Comparison of ENCODE assay signal across 13 cellular contexts in the genomic region with DNA sequence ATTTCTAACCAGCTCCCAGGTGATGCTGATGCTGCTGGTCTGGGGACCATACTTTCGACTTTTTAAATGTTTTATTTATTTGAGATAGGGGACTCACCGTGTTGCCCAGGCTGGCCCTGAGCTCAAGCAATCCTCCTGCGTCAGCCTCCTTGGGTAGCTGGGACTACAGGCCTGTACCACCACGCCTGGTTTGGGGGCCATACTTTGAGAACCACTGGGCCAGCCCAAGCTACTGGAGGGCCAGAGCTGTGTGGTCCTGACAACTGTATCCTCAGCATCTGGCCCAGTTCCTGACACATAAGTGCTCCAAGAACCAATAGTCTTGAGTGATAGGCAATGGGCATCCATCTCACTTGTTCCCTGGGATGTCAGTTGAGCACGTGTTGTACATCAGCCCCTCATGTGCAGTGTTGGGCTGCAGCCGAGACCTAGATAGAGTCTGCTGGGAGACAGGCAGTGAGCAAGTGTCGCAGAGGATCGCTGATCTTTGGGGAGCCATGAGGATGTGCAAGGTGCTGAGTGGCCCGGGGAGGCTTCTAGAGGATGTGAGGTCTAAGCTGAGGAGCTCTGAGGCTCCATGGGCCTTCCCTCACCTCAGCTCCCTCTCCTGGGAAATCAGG. TPM values are rescaled to one million over a fixed set of nuclear protein-coding genes. Genes with fewer than 3 reads are reported as not detected.
DNase-seq lines count a peak whose midpoint lies in the region; ATAC-seq and TF ChIP-seq lines count a peak whose summit lies in the region.
"Had no signal": no experiment of that assay in that cellular context is flagged by ENCODE, and none has a peak within 500 bp of the region (broad histone marks: within the 10 kb centered on the region; RNA-seq: fewer than 3 reads in every experiment).

No MANE protein-coding gene starts in this region.

- peak overlapping the region; percentile 10 for H3K27ac Mint-ChIP-seq in T-helper 1 cell treated with Interleukin-12 subunit alpha and Interleukin-12 subunit beta and Interleukin-4 antibody, amounts not matched to agents 30 μg/mL and 1 μg/mL, for 36 hours
- no peak overlapping the region for H3K27ac Mint-ChIP-seq in activated naive CD8-positive, alpha-beta T cell treated with anti-CD3 and anti-CD28 coated beads for 36 hours
- H3K27ac Mint-ChIP-seq in natural killer cell treated with Interleukin-12 subunit alpha and Interleukin-12 subunit beta and Interleukin-15 and Interleukin-18, amount 100 ng/mL, for 72 hours = peak overlapping the region; percentile 73 to 74

- peaks cover 20% of the 10 kb centered on the region for H3K36me3 Mint-ChIP-seq in T-helper 1 cell treated with Interleukin-12 subunit alpha and Interleukin-12 subunit beta and Interleukin-4 antibody, amounts not matched to agents 30 μg/mL and 1 μg/mL, for 36 hours (ENCODE audit: low read depth)
- peaks cover 7% of the 10 kb centered on the region for H3K36me3 Mint-ChIP-seq in activated naive CD8-positive, alpha-beta T cell treated with anti-CD3 and anti-CD28 coated beads for 36 hours
- peaks cover 6% of the 10 kb centered on the region for H3K36me3 Mint-ChIP-seq in natural killer cell treated with Interleukin-12 subunit alpha and Interleukin-12 subunit beta and Interleukin-15 and Interleukin-18, amount 100 ng/mL, for 72 hours

- H3K27me3 ChIP-seq in right atrium auricular region (no peaks in the 10 kb centered on the region), sigmoid colon (no peaks in the 10 kb centered on the region)
- H3K27me3 ChIP-seq: ovary had no signal

- intact Hi-C loops in sigmoid colon (cut with DNase I) = loop anchor here (10.0 kb wide), 1 partner anchor 602 kb away; a partner anchor contains a TSS

- peak overlapping the region; percentile 78 for H3K4me3 ChIP-seq in Jurkat, Clone E6-1 (ENCODE audit: low read length)
- H3K4me3 ChIP-seq in right atrium auricular region = no peak overlapping the region
- no peak overlapping the region for H3K4me3 ChIP-seq in sigmoid colon
- H3K4me3 ChIP-seq: ovary had no signal

- ATAC-seq in natural killer cell treated with Interleukin-12 subunit alpha and Interleukin-12 subunit beta and Interleukin-15 and Interleukin-18, amount 100 ng/mL, for 72 hours = no peak
- ATAC-seq in GM18517 (IDR thresholded peaks at IDR 0.05; ENCODE audit: unreplicated experiment) = no peak
- ATAC-seq: left colon had no signal

- TF ChIP-seq EP300 in sigmoid colon (IDR thresholded peaks at IDR 0.05) = no peak

- TF ChIP-seq POLR2A in sigmoid colon (IDR thresholded peaks at IDR 0.05) = no peak

- H3K27ac ChIP-seq in right atrium auricular region = no peak overlapping the region
- H3K27ac ChIP-seq in sigmoid colon = no peak overlapping the region
- H3K27ac ChIP-seq: ovary had no signal

- DNase-seq in T-helper 1 cell (no peak), right atrium auricular region (ENCODE audit: low spot score) (no peak), sigmoid colon (no peak)
- DNase-seq in Jurkat, Clone E6-1 (ENCODE audit: low read depth, low spot score) = no peak
- no peak for DNase-seq in activated naive CD8-positive, alpha-beta T cell treated with anti-CD3 and anti-CD28 coated beads for 36 hours
- no peak for DNase-seq in natural killer cell treated with Interleukin-12 subunit alpha and Interleukin-12 subunit beta and Interleukin-15 and Interleukin-18, amount 100 ng/mL, for 72 hours (ENCODE audit: low spot score)
- DNase-seq: 8988T, DMS79 treated with DMSO at 0.1 percent for 48 hours, left colon, NCI-H187 treated with DMSO at 0.1 percent for 48 hours, ovary had no signal

- peaks cover 43% of the 10 kb centered on the region for H3K4me1 Mint-ChIP-seq in T-helper 1 cell treated with Interleukin-12 subunit alpha and Interleukin-12 subunit beta and Interleukin-4 antibody, amounts not matched to agents 30 μg/mL and 1 μg/mL, for 36 hours (ENCODE audit: low read depth)
- peaks cover 38% of the 10 kb centered on the region for H3K4me1 Mint-ChIP-seq in activated naive CD8-positive, alpha-beta T cell treated with anti-CD3 and anti-CD28 coated beads for 36 hours
- H3K4me1 Mint-ChIP-seq in natural killer cell treated with Interleukin-12 subunit alpha and Interleukin-12 subunit beta and Interleukin-15 and Interleukin-18, amount 100 ng/mL, for 72 hours (ENCODE audit: low read depth in 2 of 2) = peaks cover 29 to 35% of the 10 kb centered on the region in 2 donors

- no peaks in the 10 kb centered on the region for H3K9me3 Mint-ChIP-seq in T-helper 1 cell treated with Interleukin-12 subunit alpha and Interleukin-12 subunit beta and Interleukin-4 antibody, amounts not matched to agents 30 μg/mL and 1 μg/mL, for 36 hours
- H3K9me3 Mint-ChIP-seq in activated naive CD8-positive, alpha-beta T cell treated with anti-CD3 and anti-CD28 coated beads for 36 hours = no peaks in the 10 kb centered on the region
- H3K9me3 Mint-ChIP-seq in natural killer cell treated with Interleukin-12 subunit alpha and Interleukin-12 subunit beta and Interleukin-15 and Interleukin-18, amount 100 ng/mL, for 72 hours = no peaks in the 10 kb centered on the region

- no peak for TF ChIP-seq CTCF in right atrium auricular region (IDR thresholded peaks at IDR 0.05)
- no peak for TF ChIP-seq CTCF in sigmoid colon (IDR thresholded peaks at IDR 0.05)

- peaks cover 0 to 20% of the 10 kb centered on the region in 2 donors for H3K4me1 ChIP-seq in right atrium auricular region
- peaks cover 0 to 42% (median 33%) of the 10 kb centered on the region in 4 donors for H3K4me1 ChIP-seq in sigmoid colon

- H3K27me3 Mint-ChIP-seq in T-helper 1 cell treated with Interleukin-12 subunit alpha and Interleukin-12 subunit beta and Interleukin-4 antibody, amounts not matched to agents 30 μg/mL and 1 μg/mL, for 36 hours (ENCODE audit: low read depth) = no peaks in the 10 kb centered on the region
- H3K27me3 Mint-ChIP-seq in activated naive CD8-positive, alpha-beta T cell treated with anti-CD3 and anti-CD28 coated beads for 36 hours = no peaks in the 10 kb centered on the region
- H3K27me3 Mint-ChIP-seq in natural killer cell treated with Interleukin-12 subunit alpha and Interleukin-12 subunit beta and Interleukin-15 and Interleukin-18, amount 100 ng/mL, for 72 hours = peaks cover 0 to 24% of the 10 kb centered on the region in 2 donors

- WGBS in sigmoid colon, 2 donors = 85 to 92% methylated on average over 9 of the region's 9 CpGs

- H3K4me3 Mint-ChIP-seq in T-helper 1 cell treated with Interleukin-12 subunit alpha and Interleukin-12 subunit beta and Interleukin-4 antibody, amounts not matched to agents 30 μg/mL and 1 μg/mL, for 36 hours = peak overlapping the region; percentile 81
- peak overlapping the region; percentile 85 for H3K4me3 Mint-ChIP-seq in activated naive CD8-positive, alpha-beta T cell treated with anti-CD3 and anti-CD28 coated beads for 36 hours
- peak overlapping the region; percentile 92 for H3K4me3 Mint-ChIP-seq in natural killer cell treated with Interleukin-12 subunit alpha and Interleukin-12 subunit beta and Interleukin-15 and Interleukin-18, amount 100 ng/mL, for 72 hours

- H3K9me3 ChIP-seq in right atrium auricular region (no peaks in the 10 kb centered on the region), sigmoid colon (no peaks in the 10 kb centered on the region)
- H3K9me3 ChIP-seq: ovary had no signal

- H3K36me3 ChIP-seq in right atrium auricular region (no peaks in the 10 kb centered on the region), sigmoid colon (no peaks in the 10 kb centered on the region)
- H3K36me3 ChIP-seq: ovary had no signal

RNA-seq across cellular contexts. Expression of a gene that starts 1.6 kb away (rescaled TPM):
- 23.6 TPM for polyA plus RNA-seq in Jurkat, Clone E6-1 (2012; ENCODE audit: insufficient read depth, insufficient read length)
- 10 to 100 TPM; 50.1 to 56.1 TPM for total RNA-seq in activated naive CD8-positive, alpha-beta T cell treated with anti-CD3 and anti-CD28 coated beads for 36 hours
- total RNA-seq in natural killer cell treated with Interleukin-12 subunit alpha and Interleukin-12 subunit beta and Interleukin-15 and Interleukin-18, amount 100 ng/mL, for 72 hours = 10 to 100 TPM; 11.6 to 15.2 TPM
- under 1 TPM in 1 of 2 donors, not detected in 1; 0.85 TPM for total RNA-seq in right atrium auricular region
- 1 to 10 TPM in 2 of 4 donors, under 1 TPM in 2; 0.36 to 2.2 (median 1.2) TPM for total RNA-seq in sigmoid colon
- 10 to 100 TPM in 1 of 3 donors, 1 to 10 TPM in 2; 5.4 to 19.3 (median 8.1) TPM for polyA plus RNA-seq in sigmoid colon
